Comparison of ENCODE assay signal across 8 cellular contexts in the genomic region with DNA sequence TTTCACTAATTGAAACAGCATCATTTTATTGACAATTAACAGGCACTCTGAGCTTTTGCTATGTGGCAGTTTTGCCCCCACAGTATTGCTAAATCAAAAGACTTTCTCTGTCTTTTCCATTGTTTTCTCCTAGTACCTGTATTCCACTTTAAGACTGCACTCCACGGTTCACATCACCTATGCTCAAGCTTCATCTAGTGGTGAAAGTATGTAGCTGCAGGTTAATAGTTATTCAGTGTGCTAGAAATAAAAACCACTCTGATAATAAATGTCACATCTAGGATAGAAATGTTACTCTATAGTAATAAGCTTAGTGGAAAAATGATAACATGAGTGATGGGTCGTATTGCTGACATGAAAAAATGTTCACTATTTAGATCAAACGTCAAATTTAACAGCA. TPM values are rescaled to one million over a fixed set of nuclear protein-coding genes. Genes with fewer than 3 reads are reported as not detected.
DNase-seq lines count a peak whose midpoint lies in the region; ATAC-seq and TF ChIP-seq lines count a peak whose summit lies in the region.

No MANE protein-coding gene starts in this region.

- H3K9me3 ChIP-seq in lung (ENCODE audit: control insufficient read depth in 2 of 2, insufficient read depth in 1 of 2, low read length in 1 of 2), result no peaks in the 10 kb centered on the region

- peaks cover 0 to 4% of the 10 kb centered on the region in 2 donors for H3K36me3 ChIP-seq in lung (ENCODE audit: control insufficient read depth in 2 of 2, insufficient read depth in 2 of 2, low read length in 2 of 2)

- no peak overlapping the region for H3K27ac ChIP-seq in lung (ENCODE audit: low read depth in 1 of 2, low read length in 1 of 2)

- POLR2A ChIA-PET in activated B cell treated with CpG ODN at 0.5 μM for 24 hours (lab: Charles Lee), result no interaction called here

- peak; percentile 62 for ATAC-seq in GM19043 (IDR thresholded peaks at IDR 0.05; ENCODE audit: low read depth, unreplicated experiment)
- ATAC-seq in HG03521 (IDR thresholded peaks at IDR 0.05; ENCODE audit: unreplicated experiment), result peak; percentile 46
- ATAC-seq in activated B cell treated with CpG ODN at 0.5 μM for 24 hours (ENCODE audit: low read depth), result peak; percentile 57
- peak; percentile 53 for ATAC-seq in lung (ENCODE audit: insufficient read depth, low FRiP score)
- ATAC-seq in GM19452 (IDR thresholded peaks at IDR 0.05; ENCODE audit: unreplicated experiment), result no peak

- H3K4me1 Mint-ChIP-seq in activated B cell treated with CpG ODN at 0.5 μM for 24 hours, result peaks cover 2% of the 10 kb centered on the region
- H3K4me1 Mint-ChIP-seq in activated naive CD8-positive, alpha-beta T cell treated with anti-CD3 and anti-CD28 coated beads for 36 hours, result no peaks in the 10 kb centered on the region

- peaks cover 4% of the 10 kb centered on the region for H3K9me3 Mint-ChIP-seq in activated B cell treated with CpG ODN at 0.5 μM for 24 hours
- no peaks in the 10 kb centered on the region for H3K9me3 Mint-ChIP-seq in activated naive CD8-positive, alpha-beta T cell treated with anti-CD3 and anti-CD28 coated beads for 36 hours

- intact Hi-C loops in activated B cell treated with CpG ODN at 0.5 μM for 24 hours (cut with micrococcal nuclease), result no loop called here

- H3K27ac Mint-ChIP-seq in activated B cell treated with CpG ODN at 0.5 μM for 24 hours, result no peak overlapping the region
- no peak overlapping the region for H3K27ac Mint-ChIP-seq in activated naive CD8-positive, alpha-beta T cell treated with anti-CD3 and anti-CD28 coated beads for 36 hours

- H3K4me3 Mint-ChIP-seq in activated B cell treated with CpG ODN at 0.5 μM for 24 hours, result no peak overlapping the region
- H3K4me3 Mint-ChIP-seq in activated naive CD8-positive, alpha-beta T cell treated with anti-CD3 and anti-CD28 coated beads for 36 hours, result no peak overlapping the region

- H3K27me3 ChIP-seq in lung (ENCODE audit: control insufficient read depth, insufficient read depth), result no peaks in the 10 kb centered on the region

- 70% methylated on average over 3 of the region's 3 CpGs for WGBS in lung, 2 donors

- no peak for TF ChIP-seq CTCF in activated B cell treated with CpG ODN at 0.5 μM for 24 hours (IDR thresholded peaks at IDR 0.05)
- TF ChIP-seq CTCF in lung (IDR thresholded peaks at IDR 0.05; ENCODE audit: control extremely low read depth, extremely low read depth), result no peak

- H3K36me3 Mint-ChIP-seq in activated B cell treated with CpG ODN at 0.5 μM for 24 hours (ENCODE audit: low read depth), result peaks cover 36% of the 10 kb centered on the region
- H3K36me3 Mint-ChIP-seq in activated naive CD8-positive, alpha-beta T cell treated with anti-CD3 and anti-CD28 coated beads for 36 hours, result peaks cover 20% of the 10 kb centered on the region

- H3K4me1 ChIP-seq in lung (ENCODE audit: control insufficient read depth in 2 of 2, insufficient read depth in 2 of 2, low read length in 2 of 2), result no peaks in the 10 kb centered on the region

- H3K27me3 Mint-ChIP-seq in activated B cell treated with CpG ODN at 0.5 μM for 24 hours, result no peaks in the 10 kb centered on the region
- no peaks in the 10 kb centered on the region for H3K27me3 Mint-ChIP-seq in activated naive CD8-positive, alpha-beta T cell treated with anti-CD3 and anti-CD28 coated beads for 36 hours

- DNase-seq in AML-193 (lab: John Stamatoyannopoulos, UW), result peak; percentile 28 to 40
- no peak for DNase-seq in activated B cell treated with CpG ODN at 0.5 μM for 24 hours
- DNase-seq in lung (ENCODE audit: low spot score), result no peak
- no peak for DNase-seq in NCI-H2107 treated with DMSO at 0.1 percent for 48 hours (lab: John Stamatoyannopoulos, UW; ENCODE audit: unreplicated experiment)
- DNase-seq in activated naive CD8-positive, alpha-beta T cell treated with anti-CD3 and anti-CD28 coated beads for 36 hours, result no peak

- no peak overlapping the region for H3K4me3 ChIP-seq in lung

- CTCF ChIA-PET in activated B cell treated with CpG ODN at 0.5 μM for 24 hours (lab: Charles Lee), result interaction anchor here (1.1 to 1.5 kb wide), 3 partner anchors 14 to 776 kb away, joined by 4 to 5 read pairs (median 4); no protein-coding TSS in a partner anchor

RNA-seq across cellular contexts. Expression of a gene that starts 24.6 kb away (rescaled TPM):
- total RNA-seq in activated B cell treated with CpG ODN at 0.5 μM for 24 hours (11.3 and 13.4 TPM in 2 replicates), lung (10 to 100 TPM; 13.2 to 17.9 TPM)
- polyA plus RNA-seq in lung, result 10 to 100 TPM in 1 of 2 donors, 1 to 10 TPM in 1; 7.5 to 11.4 TPM
- total RNA-seq in activated naive CD8-positive, alpha-beta T cell treated with anti-CD3 and anti-CD28 coated beads for 36 hours, result 10 to 100 TPM; 23.9 to 28.1 TPM

RNA-seq across cellular contexts. Expression of a gene that starts 25.7 kb away (rescaled TPM):
- total RNA-seq in activated B cell treated with CpG ODN at 0.5 μM for 24 hours (126 and 129 TPM in 2 replicates), lung (100 to 1,000 TPM in 1 of 2 donors, 10 to 100 TPM in 1; 80.6 to 131 TPM)
- polyA plus RNA-seq in lung, result 10 to 100 TPM; 20.1 to 36.5 TPM
- total RNA-seq in activated naive CD8-positive, alpha-beta T cell treated with anti-CD3 and anti-CD28 coated beads for 36 hours, result 100 to 1,000 TPM; 148 to 154 TPM

Comparison
In these comparisons a context has a peak if more than half of its experiments do, and no peak if none do; other contexts are left out.
1. DNase-seq: peak in AML-193 (2 of 2); none in activated B cell treated with CpG ODN at 0.5 μM for 24 hours (single experiment), lung (single experiment), NCI-H2107 treated with DMSO at 0.1 percent for 48 hours (single experiment) and activated naive CD8-positive, alpha-beta T cell treated with anti-CD3 and anti-CD28 coated beads for 36 hours (single experiment).